In genomic region chr1:3126756-3127718, GRCh38 we compare ENCODE assay signal across 19 cellular contexts. TPM values are rescaled to one million over a fixed set of nuclear protein-coding genes. Genes with fewer than 3 reads are reported as not detected.
DNase-seq lines count a peak whose midpoint lies in the region; ATAC-seq, FAIRE-seq and TF ChIP-seq lines count a peak whose summit lies in the region.
"Had no signal": no experiment of that assay in that cellular context is flagged by ENCODE, and none has a peak within 500 bp of the region (broad histone marks: within the 10 kb centered on the region; RNA-seq: fewer than 3 reads in every experiment).

No MANE protein-coding gene starts in this region.

- peak overlapping the region in 3 of 12 donors; percentile 6 to 21 (median 14) for H3K4me3 ChIP-seq in heart left ventricle
- no peak overlapping the region for H3K4me3 ChIP-seq in pancreas
- H3K4me3 ChIP-seq in vagina: no peak overlapping the region

- TF ChIP-seq CTCF in heart left ventricle (IDR thresholded peaks at IDR 0.05): no peak
- no peak for TF ChIP-seq CTCF in pancreas (IDR thresholded peaks at IDR 0.05)
- no peak for TF ChIP-seq CTCF in vagina (IDR thresholded peaks at IDR 0.05)

- H3K27ac ChIP-seq in heart left ventricle (peak overlapping the region; percentile 55 to 89 (median 74)), pancreas (peak overlapping the region; percentile 11 to 35 (median 24)), vagina (peak overlapping the region; percentile 48)
- H3K27ac ChIP-seq: 22Rv1, HL-60 had no signal

- no peaks in the 10 kb centered on the region for H3K9me3 ChIP-seq in heart left ventricle
- H3K9me3 ChIP-seq in pancreas: no peaks in the 10 kb centered on the region
- no peaks in the 10 kb centered on the region for H3K9me3 ChIP-seq in vagina
- H3K9me3 ChIP-seq: SK-N-SH had no signal

- H3K36me3 ChIP-seq in heart left ventricle (no peaks in the 10 kb centered on the region), pancreas (no peaks in the 10 kb centered on the region), vagina (no peaks in the 10 kb centered on the region)

- peak; percentile 4 for DNase-seq in NCI-H1092 treated with DMSO at 0.1 percent for 48 hours (lab: John Stamatoyannopoulos, UW)
- DNase-seq in NCI-H1092 (lab: John Stamatoyannopoulos, UW): no peak
- DNase-seq in heart left ventricle: no peak
- peak in 1 of 6 donors; percentile 69 for DNase-seq in pancreas
- no peak for DNase-seq in vagina (ENCODE audit: extremely low spot score in 2 of 2)
- no peak for DNase-seq in activated effector memory CD4-positive, alpha-beta T cell treated with Interleukin-2 at 50 U/mL for 16 hours
- DNase-seq in HCEC 1CT: no peak
- DNase-seq: activated naive CD8-positive, alpha-beta T cell treated with anti-CD3 and anti-CD28 coated beads, Interleukin-2, amount 10 ng/mL, durations not matched to agents 7 days and 5 days; CD4-positive, alpha-beta memory T cell; effector memory CD4-positive, alpha-beta T cell; GF-D8; H7; SK-N-SH; stimulated activated CD4-positive, alpha-beta T cell treated with anti-CD3 and anti-CD28 coated beads, Interleukin-4, amount 100 ng/mL, for 24 hours; stimulated activated naive B cell treated with anti-CD40 and anti-IgM and Interleukin-4, amounts not matched to agents 10 μg/mL and 1 μg/mL and 100 μg/mL, for 72 hours had no signal

- H3K4me1 ChIP-seq in heart left ventricle (peaks cover 6 to 85% (median 46%) of the 10 kb centered on the region in 12 donors), pancreas (peaks cover 24 to 29% (median 27%) of the 10 kb centered on the region in 3 donors), vagina (peaks cover 21% of the 10 kb centered on the region)

- 39 to 46% (median 43%) methylated on average over 26 to 29 of the region's 29 CpGs for WGBS in heart left ventricle, 4 donors
- 47 to 56% methylated on average over 29 of the region's 29 CpGs for whole genome bisulfite sequencing in pancreas, 2 donors

- H3K27me3 ChIP-seq in heart left ventricle (no peaks in the 10 kb centered on the region), pancreas (no peaks in the 10 kb centered on the region), vagina (no peaks in the 10 kb centered on the region)

- ATAC-seq in heart left ventricle (peak; percentile 14 to 46 (median 36)), pancreas (peak; percentile 9 to 34 (median 20)), GM18909 (IDR thresholded peaks at IDR 0.05; ENCODE audit: poor library complexity, unreplicated experiment) (no peak)
- ATAC-seq: stimulated activated naive B cell treated with anti-CD40 and anti-IgM and Interleukin-4, amounts not matched to agents 10 μg/mL and 1 μg/mL and 100 μg/mL, for 72 hours had no signal

- no peak for FAIRE-seq in pancreas (lab: Jason Lieb, UNC)

- intact Hi-C loops in heart left ventricle (cut with DNase I) (loop anchor here in 4 of 10 donors (5.0 to 10.0 kb wide), 3 partner anchors 50 to 55 kb away; no protein-coding TSS in a partner anchor), pancreas (cut with DNase I) (no loop called here), vagina (cut with DNase I) (no loop called here)

- TF ChIP-seq POLR2A in heart left ventricle (IDR thresholded peaks at IDR 0.05): no peak
- no peak for TF ChIP-seq POLR2A in vagina (IDR thresholded peaks at IDR 0.05)

RNA-seq across cellular contexts. Expression of gene PRDM16, which starts 58.0 kb away (rescaled TPM):
- total RNA-seq in heart left ventricle (10 to 100 TPM in 7 of 9 donors, 1 to 10 TPM in 2; 6.0 to 22.7 (median 14.4) TPM), pancreas (10 to 100 TPM; 10.7 to 19.1 (median 14.9) TPM), vagina (3.9 TPM)
- polyA plus RNA-seq in heart left ventricle (10 to 100 TPM; 11.3 to 13.1 TPM), pancreas (10 to 100 TPM in 1 of 2 donors, 1 to 10 TPM in 1; 6.6 to 19.2 TPM)
- total RNA-seq: activated naive CD8-positive, alpha-beta T cell treated with anti-CD3 and anti-CD28 coated beads, Interleukin-2, amount 10 ng/mL, durations not matched to agents 7 days and 5 days; CD4-positive, alpha-beta memory T cell; lung microvascular endothelial cell had no signal
- polyA plus RNA-seq: CD4-positive, alpha-beta memory T cell; SK-N-SH had no signal
